16 cellular contexts compared by ENCODE assay signal in genomic region chr20:3934628-3935027, GRCh38. TPM values are rescaled to one million over a fixed set of nuclear protein-coding genes. Genes with fewer than 3 reads are reported as not detected.
A peak's percentile ranks its signal among the peaks of the same experiment; 100 is the strongest.
DNase-seq lines count a peak whose midpoint lies in the region; ATAC-seq, FAIRE-seq and TF ChIP-seq lines count a peak whose summit lies in the region.
"Had no signal": no experiment of that assay in that cellular context is flagged by ENCODE, and none has a peak within 500 bp of the region (broad histone marks: within the 10 kb centered on the region; RNA-seq: fewer than 3 reads in every experiment).

No MANE protein-coding gene starts in this region.

- intact Hi-C loops in kidney (cut with DNase I): no loop called here

- peaks cover 35 to 39% of the 10 kb centered on the region in 2 donors for H3K4me1 ChIP-seq in kidney (ENCODE audit: control insufficient read depth in 1 of 2, insufficient read depth in 1 of 2, low read depth in 1 of 2, low read length in 2 of 2)
- H3K4me1 ChIP-seq in subcutaneous abdominal adipose tissue (ENCODE audit: control insufficient read depth in 5 of 5, insufficient read depth in 5 of 5, low read length in 5 of 5): peaks cover 7 to 46% (median 38%) of the 10 kb centered on the region in 5 donors

- peaks cover 60% of the 10 kb centered on the region for H3K4me1 Mint-ChIP-seq in HFFc6 (ENCODE audit: low read depth)
- H3K4me1 Mint-ChIP-seq in naive thymus-derived CD8-positive, alpha-beta T cell: peaks cover 10 to 36% (median 24%) of the 10 kb centered on the region in 4 donors
- H3K4me1 Mint-ChIP-seq: memory B cell had no signal

- H3K9me3 ChIP-seq in kidney (ENCODE audit: control insufficient read depth in 1 of 2, low read length in 2 of 2) (no peaks in the 10 kb centered on the region), subcutaneous abdominal adipose tissue (ENCODE audit: control insufficient read depth in 5 of 5, low read length in 5 of 5) (peaks cover 0 to 5% (median 0%) of the 10 kb centered on the region in 5 donors)

- H3K36me3 ChIP-seq in kidney (ENCODE audit: control insufficient read depth in 1 of 2, insufficient read depth in 2 of 2, low read length in 2 of 2): no peaks in the 10 kb centered on the region
- H3K36me3 ChIP-seq in subcutaneous abdominal adipose tissue (ENCODE audit: control insufficient read depth in 5 of 5, insufficient read depth in 5 of 5, low read length in 5 of 5): peaks cover 0 to 4% (median 0%) of the 10 kb centered on the region in 5 donors

- POLR2A ChIA-PET in naive thymus-derived CD8-positive, alpha-beta T cell (lab: Charles Lee): interaction anchor here (0.6 to 0.8 kb wide), 2 partner anchors 39 to 44 kb away, joined by 3 to 4 read pairs; no protein-coding TSS in a partner anchor

- H3K36me3 Mint-ChIP-seq in HFFc6 (ENCODE audit: low read depth): peaks cover 37% of the 10 kb centered on the region
- peaks cover 9 to 24% (median 10%) of the 10 kb centered on the region in 3 donors for H3K36me3 Mint-ChIP-seq in naive thymus-derived CD8-positive, alpha-beta T cell

- FAIRE-seq in kidney (lab: Jason Lieb, UNC): no peak
- FAIRE-seq: colon had no signal

- no peak overlapping the region for H3K4me3 ChIP-seq in cardiac fibroblast (replicated peaks in 1 of 2; ENCODE audit: low read depth in 2 of 2, low read length in 2 of 2)
- H3K4me3 ChIP-seq in kidney (ENCODE audit: low read length in 2 of 2): no peak overlapping the region
- no peak overlapping the region for H3K4me3 ChIP-seq in subcutaneous abdominal adipose tissue (ENCODE audit: low read depth in 1 of 5, low read length in 5 of 5)

- TF ChIP-seq CTCF in HFFc6 (IDR thresholded peaks at IDR 0.05) (no peak), cardiac fibroblast (IDR thresholded peaks at IDR 0.05; ENCODE audit: low read depth, low read length) (no peak), kidney (IDR thresholded peaks at IDR 0.05; ENCODE audit: borderline replicate concordance, extremely low read depth, insufficient read depth) (no peak)

- ATAC-seq in naive thymus-derived CD8-positive, alpha-beta T cell: no peak
- ATAC-seq: esophagus mucosa, T-helper 17 cell had no signal

- H3K4me3 Mint-ChIP-seq in HFFc6: no peak overlapping the region; the same call in 1 of the 2 replicates
- no peak overlapping the region for H3K4me3 Mint-ChIP-seq in naive thymus-derived CD8-positive, alpha-beta T cell
- H3K4me3 Mint-ChIP-seq: activated T-cell treated with anti-CD3 and anti-CD28 coated beads, Interleukin-2, amount 50 U/mL, for 72 hours; memory B cell; T-helper 17 cell had no signal

- DNase-seq in HFFc6 (peak; percentile 39), cardiac fibroblast (ENCODE audit: low read depth in 2 of 2) (peak; percentile 36 to 44), kidney (peak; percentile 73), NCI-H2107 (lab: John Stamatoyannopoulos, UW) (no peak), A172 (ENCODE audit: low spot score) (no peak), DMS53 treated with DMSO at 0.1 percent for 48 hours (lab: John Stamatoyannopoulos, UW; ENCODE audit: unreplicated experiment) (no peak)
- DNase-seq in naive thymus-derived CD8-positive, alpha-beta T cell: no peak
- DNase-seq: activated CD4-positive, alpha-beta T cell treated with anti-CD3 and anti-CD28 coated beads, Interleukin-2, amount 50 U/mL, for 1 hour; activated T-cell treated with anti-CD3 and anti-CD28 coated beads, Interleukin-2, amount 50 U/mL, for 72 hours; NCI-H1930; NCI-H526 treated with DMSO at 0.1 percent for 48 hours; T-helper 17 cell had no signal

- H3K27me3 Mint-ChIP-seq in HFFc6 (ENCODE audit: insufficient read depth): peaks cover 7% of the 10 kb centered on the region
- H3K27me3 Mint-ChIP-seq in naive thymus-derived CD8-positive, alpha-beta T cell: no peaks in the 10 kb centered on the region
- H3K27me3 Mint-ChIP-seq: memory B cell, T-helper 17 cell had no signal

- H3K9ac ChIP-seq in kidney (ENCODE audit: low read length in 2 of 2) (no peak overlapping the region), subcutaneous abdominal adipose tissue (ENCODE audit: low read length in 5 of 5) (no peak overlapping the region)

- H3K27ac ChIP-seq in kidney (ENCODE audit: low read depth in 2 of 2, low read length in 2 of 2): peak overlapping the region in 1 of 2 donors; percentile 3
- H3K27ac ChIP-seq in subcutaneous abdominal adipose tissue (ENCODE audit: low read depth, low read length): peak overlapping the region; percentile 18

- H3K27me3 ChIP-seq in subcutaneous abdominal adipose tissue (ENCODE audit: control insufficient read depth in 5 of 5, insufficient read depth in 4 of 5, low read length in 5 of 5): no peaks in the 10 kb centered on the region

- H3K9me3 Mint-ChIP-seq in HFFc6: no peaks in the 10 kb centered on the region
- H3K9me3 Mint-ChIP-seq in naive thymus-derived CD8-positive, alpha-beta T cell: peaks cover 0 to 15% (median 5%) of the 10 kb centered on the region in 9 donors
- H3K9me3 Mint-ChIP-seq: activated T-cell treated with anti-CD3 and anti-CD28 coated beads, Interleukin-2, amount 50 U/mL, for 72 hours had no signal

- peak overlapping the region; percentile 68 for H3K27ac Mint-ChIP-seq in HFFc6
- peak overlapping the region in 5 of 10 donors; percentile 3 to 79 (median 44) for H3K27ac Mint-ChIP-seq in naive thymus-derived CD8-positive, alpha-beta T cell
- H3K27ac Mint-ChIP-seq: activated T-cell treated with anti-CD3 and anti-CD28 coated beads, Interleukin-2, amount 50 U/mL, for 72 hours; memory B cell had no signal

RNA-seq across cellular contexts. Expression of gene PANK2, which starts 45.4 kb away (rescaled TPM):
- total RNA-seq in HFFc6 (2021; fragmentation: NEBNext Ultra II Directional; extraction: Animal tissue kit (Norgen Biotek cat#: 25700)): 10 to 100 TPM; 34.5 to 40.7 (median 38.3) TPM
- total RNA-seq in kidney: 44.9 TPM
- polyA plus RNA-seq in kidney (ENCODE audit: insufficient read depth, low read depth, low replicate concordance): 26.8 TPM
- total RNA-seq in naive thymus-derived CD8-positive, alpha-beta T cell: 10 to 100 TPM; 66.6 to 72.5 TPM
- 10 to 100 TPM; 32.9 to 36.8 (median 36.8) TPM for polyA plus RNA-seq in naive thymus-derived CD8-positive, alpha-beta T cell
- 62.1 and 97.0 TPM in 2 replicates for total RNA-seq in A172 (2014; rRNA removed; shearing (Covaris generic))

Comparison
In these comparisons a context has a peak if more than half of its experiments do, and no peak if none do; other contexts are left out.
1. DNase-seq: peak in HFFc6 (single experiment), cardiac fibroblast (2 of 2) and kidney (single experiment); none in NCI-H2107 (single experiment), naive thymus-derived CD8-positive, alpha-beta T cell (0 of 10), A172 (single experiment) and DMS53 treated with DMSO at 0.1 percent for 48 hours (single experiment).